In the genomic region with DNA sequence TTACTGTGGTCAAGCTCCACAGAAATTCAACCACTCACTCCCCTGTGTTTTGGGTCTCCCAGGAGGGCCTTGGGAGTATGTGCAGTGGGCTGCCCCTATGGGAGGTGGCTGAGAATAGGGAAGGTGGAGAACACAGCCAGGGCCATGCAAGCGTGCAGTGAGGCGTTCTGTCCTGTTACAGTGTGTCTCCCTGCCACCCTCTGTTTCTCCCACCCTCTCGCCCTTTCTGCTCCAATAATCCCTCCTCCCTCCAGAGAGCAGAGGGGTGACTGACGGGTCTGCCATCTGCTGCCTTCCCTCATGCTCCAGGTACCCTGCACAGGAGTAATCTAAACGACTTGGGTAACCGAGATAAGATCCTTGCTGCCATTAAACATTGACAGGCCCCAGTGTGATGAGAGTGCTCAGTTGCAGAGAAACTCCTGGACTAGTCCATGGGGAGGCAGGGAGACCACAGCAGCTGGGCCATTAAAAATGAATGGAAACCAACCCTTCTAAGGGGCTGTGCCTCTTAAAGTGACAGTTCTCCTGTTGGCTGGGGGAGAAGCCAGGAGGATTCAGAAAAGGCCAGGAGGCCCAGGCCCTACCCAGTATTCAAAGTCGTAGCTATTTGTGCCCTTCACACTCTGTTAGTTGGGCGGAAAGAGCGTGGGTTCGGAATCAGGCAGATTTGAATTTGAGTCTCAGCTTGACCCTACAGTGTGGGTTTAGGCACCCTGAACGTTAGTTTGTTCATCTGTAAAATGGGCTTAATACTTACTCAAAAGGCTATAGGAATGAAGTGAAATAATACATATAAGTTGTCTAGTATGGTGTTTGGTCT, we compare ENCODE assay signal across 2 cellular contexts.
TF ChIP-seq lines count a peak whose summit lies in the region.

No MANE protein-coding gene starts in this region.

TF ChIP-seq in HEK293, 187 proteins besides CTCF, POLR2A, EP300 and RAD21:
- TF ChIP-seq ZIC2 (tag by site-specific recombination; IDR thresholded peaks at IDR 0.05) (peak; percentile 62), ZSCAN30 (tag by site-specific recombination; IDR thresholded peaks at IDR 0.05) (no peak), ZNF571 (tag by site-specific recombination; IDR thresholded peaks at IDR 0.05) (no peak), ZNF121 (tag by site-specific recombination; IDR thresholded peaks at IDR 0.05) (peak; percentile 40; the same call in 1 of the 2 replicates), ZNF16 (tag by site-specific recombination; IDR thresholded peaks at IDR 0.05; ENCODE audit: low read depth) (peak; percentile 52; the same call in 1 of the 2 replicates), ZNF175 (tag by site-specific recombination; IDR thresholded peaks at IDR 0.05) (no peak), SP3 (tag by site-specific recombination; IDR thresholded peaks at IDR 0.05) (no peak), ZNF155 (tag by site-specific recombination; IDR thresholded peaks at IDR 0.05) (no peak), ZNF664 (tag by site-specific recombination; IDR thresholded peaks at IDR 0.05) (no peak), ZNF341 (tag by site-specific recombination; IDR thresholded peaks at IDR 0.05; ENCODE audit: low read depth) (peak; percentile 25; the same call in 1 of the 2 replicates)
- TF ChIP-seq, protein P1, sequence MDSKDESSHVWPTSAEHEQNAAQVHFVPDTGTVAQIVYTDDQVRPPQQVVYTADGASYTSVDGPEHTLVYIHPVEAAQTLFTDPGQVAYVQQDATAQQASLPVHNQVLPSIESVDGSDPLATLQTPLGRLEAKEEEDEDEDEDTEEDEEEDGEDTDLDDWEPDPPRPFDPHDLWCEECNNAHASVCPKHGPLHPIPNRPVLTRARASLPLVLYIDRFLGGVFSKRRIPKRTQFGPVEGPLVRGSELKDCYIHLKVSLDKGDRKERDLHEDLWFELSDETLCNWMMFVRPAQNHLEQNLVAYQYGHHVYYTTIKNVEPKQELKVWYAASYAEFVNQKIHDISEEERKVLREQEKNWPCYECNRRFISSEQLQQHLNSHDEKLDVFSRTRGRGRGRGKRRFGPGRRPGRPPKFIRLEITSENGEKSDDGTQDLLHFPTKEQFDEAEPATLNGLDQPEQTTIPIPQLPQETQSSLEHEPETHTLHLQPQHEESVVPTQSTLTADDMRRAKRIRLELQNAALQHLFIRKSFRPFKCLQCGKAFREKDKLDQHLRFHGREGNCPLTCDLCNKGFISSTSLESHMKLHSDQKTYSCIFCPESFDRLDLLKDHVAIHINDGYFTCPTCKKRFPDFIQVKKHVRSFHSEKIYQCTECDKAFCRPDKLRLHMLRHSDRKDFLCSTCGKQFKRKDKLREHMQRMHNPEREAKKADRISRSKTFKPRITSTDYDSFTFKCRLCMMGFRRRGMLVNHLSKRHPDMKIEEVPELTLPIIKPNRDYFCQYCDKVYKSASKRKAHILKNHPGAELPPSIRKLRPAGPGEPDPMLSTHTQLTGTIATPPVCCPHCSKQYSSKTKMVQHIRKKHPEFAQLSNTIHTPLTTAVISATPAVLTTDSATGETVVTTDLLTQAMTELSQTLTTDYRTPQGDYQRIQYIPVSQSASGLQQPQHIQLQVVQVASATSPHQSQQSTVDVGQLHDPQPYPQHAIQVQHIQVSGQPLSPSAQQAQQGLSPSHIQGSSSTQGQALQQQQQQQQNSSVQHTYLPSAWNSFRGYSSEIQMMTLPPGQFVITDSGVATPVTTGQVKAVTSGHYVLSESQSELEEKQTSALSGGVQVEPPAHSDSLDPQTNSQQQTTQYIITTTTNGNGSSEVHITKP (tag by site-specific recombination; IDR thresholded peaks at IDR 0.05) = peak; percentile 69
- TF ChIP-seq, protein P2, sequence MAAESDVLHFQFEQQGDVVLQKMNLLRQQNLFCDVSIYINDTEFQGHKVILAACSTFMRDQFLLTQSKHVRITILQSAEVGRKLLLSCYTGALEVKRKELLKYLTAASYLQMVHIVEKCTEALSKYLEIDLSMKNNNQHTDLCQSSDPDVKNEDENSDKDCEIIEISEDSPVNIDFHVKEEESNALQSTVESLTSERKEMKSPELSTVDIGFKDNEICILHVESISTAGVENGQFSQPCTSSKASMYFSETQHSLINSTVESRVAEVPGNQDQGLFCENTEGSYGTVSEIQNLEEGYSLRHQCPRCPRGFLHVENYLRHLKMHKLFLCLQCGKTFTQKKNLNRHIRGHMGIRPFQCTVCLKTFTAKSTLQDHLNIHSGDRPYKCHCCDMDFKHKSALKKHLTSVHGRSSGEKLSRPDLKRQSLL (tag by site-specific recombination; IDR thresholded peaks at IDR 0.05) = no peak

TF ChIP-seq in K562, 482 proteins besides CTCF, POLR2A, EP300 and RAD21 (continues in another document):
- no peak for TF ChIP-seq CEBPZ (IDR thresholded peaks at IDR 0.05; ENCODE audit: borderline replicate concordance, low read depth, low read length)
- no peak for TF ChIP-seq ZNF398 (CRISPR knock-in tag; IDR thresholded peaks at IDR 0.05)
- TF ChIP-seq, protein P1 (IDR thresholded peaks at IDR 0.05; ENCODE audit: partially characterized antibody) = peak; percentile 60
- TF ChIP-seq, protein P3, sequence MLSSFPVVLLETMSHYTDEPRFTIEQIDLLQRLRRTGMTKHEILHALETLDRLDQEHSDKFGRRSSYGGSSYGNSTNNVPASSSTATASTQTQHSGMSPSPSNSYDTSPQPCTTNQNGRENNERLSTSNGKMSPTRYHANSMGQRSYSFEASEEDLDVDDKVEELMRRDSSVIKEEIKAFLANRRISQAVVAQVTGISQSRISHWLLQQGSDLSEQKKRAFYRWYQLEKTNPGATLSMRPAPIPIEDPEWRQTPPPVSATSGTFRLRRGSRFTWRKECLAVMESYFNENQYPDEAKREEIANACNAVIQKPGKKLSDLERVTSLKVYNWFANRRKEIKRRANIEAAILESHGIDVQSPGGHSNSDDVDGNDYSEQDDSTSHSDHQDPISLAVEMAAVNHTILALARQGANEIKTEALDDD (IDR thresholded peaks at IDR 0.05) = peak; percentile 46; the same call in 1 of the 2 replicates
- TF ChIP-seq, protein P4, sequence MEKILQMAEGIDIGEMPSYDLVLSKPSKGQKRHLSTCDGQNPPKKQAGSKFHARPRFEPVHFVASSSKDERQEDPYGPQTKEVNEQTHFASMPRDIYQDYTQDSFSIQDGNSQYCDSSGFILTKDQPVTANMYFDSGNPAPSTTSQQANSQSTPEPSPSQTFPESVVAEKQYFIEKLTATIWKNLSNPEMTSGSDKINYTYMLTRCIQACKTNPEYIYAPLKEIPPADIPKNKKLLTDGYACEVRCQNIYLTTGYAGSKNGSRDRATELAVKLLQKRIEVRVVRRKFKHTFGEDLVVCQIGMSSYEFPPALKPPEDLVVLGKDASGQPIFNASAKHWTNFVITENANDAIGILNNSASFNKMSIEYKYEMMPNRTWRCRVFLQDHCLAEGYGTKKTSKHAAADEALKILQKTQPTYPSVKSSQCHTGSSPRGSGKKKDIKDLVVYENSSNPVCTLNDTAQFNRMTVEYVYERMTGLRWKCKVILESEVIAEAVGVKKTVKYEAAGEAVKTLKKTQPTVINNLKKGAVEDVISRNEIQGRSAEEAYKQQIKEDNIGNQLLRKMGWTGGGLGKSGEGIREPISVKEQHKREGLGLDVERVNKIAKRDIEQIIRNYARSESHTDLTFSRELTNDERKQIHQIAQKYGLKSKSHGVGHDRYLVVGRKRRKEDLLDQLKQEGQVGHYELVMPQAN (IDR thresholded peaks at IDR 0.05; ENCODE audit: borderline replicate concordance) = no peak
- no peak for TF ChIP-seq JUND (IDR thresholded peaks at IDR 0.05; ENCODE audit: borderline replicate concordance, low read depth, low read length)
- TF ChIP-seq JUND (tag; IDR thresholded peaks at IDR 0.05; ENCODE audit: borderline replicate concordance, low read depth, low read length) = 0 out of 3 replicates have a peak, but pooled peaks have one; percentile 5
- TF ChIP-seq HCFC1 (IDR thresholded peaks at IDR 0.05; ENCODE audit: low read depth, low read length) = no peak
- TF ChIP-seq RBM17 (IDR thresholded peaks at IDR 0.05; ENCODE audit: borderline replicate concordance, low read depth, low read length) = no peak
- no peak for TF ChIP-seq ZNF134 (CRISPR knock-in tag; conservative IDR thresholded peaks at IDR 0.05)
- 0 out of 2 replicates have a peak, but pooled peaks have one; percentile 28 for TF ChIP-seq ZFX (CRISPR knock-in tag; IDR thresholded peaks at IDR 0.05)
- 0 out of 2 replicates have a peak, but pooled peaks have one; percentile 27 for TF ChIP-seq ZNF584 (CRISPR knock-in tag; IDR thresholded peaks at IDR 0.05; ENCODE audit: low read depth)
- TF ChIP-seq ZNF263 (CRISPR knock-in tag; IDR thresholded peaks at IDR 0.05; ENCODE audit: borderline replicate concordance) = 0 out of 2 replicates have a peak, but pooled peaks have one; percentile 36
- peak; percentile 44; the same call in 1 of the 2 replicates for TF ChIP-seq ZNF740 (CRISPR knock-in tag; IDR thresholded peaks at IDR 0.05)
- TF ChIP-seq ZNF740 (tag; IDR thresholded peaks at IDR 0.05) = no peak
- TF ChIP-seq BCOR (IDR thresholded peaks at IDR 0.05) = peak; percentile 78
- TF ChIP-seq KDM1A (IDR thresholded peaks at IDR 0.05) = peak; percentile 54; a peak in 2 of 4 replicates
- TF ChIP-seq, protein P5, sequence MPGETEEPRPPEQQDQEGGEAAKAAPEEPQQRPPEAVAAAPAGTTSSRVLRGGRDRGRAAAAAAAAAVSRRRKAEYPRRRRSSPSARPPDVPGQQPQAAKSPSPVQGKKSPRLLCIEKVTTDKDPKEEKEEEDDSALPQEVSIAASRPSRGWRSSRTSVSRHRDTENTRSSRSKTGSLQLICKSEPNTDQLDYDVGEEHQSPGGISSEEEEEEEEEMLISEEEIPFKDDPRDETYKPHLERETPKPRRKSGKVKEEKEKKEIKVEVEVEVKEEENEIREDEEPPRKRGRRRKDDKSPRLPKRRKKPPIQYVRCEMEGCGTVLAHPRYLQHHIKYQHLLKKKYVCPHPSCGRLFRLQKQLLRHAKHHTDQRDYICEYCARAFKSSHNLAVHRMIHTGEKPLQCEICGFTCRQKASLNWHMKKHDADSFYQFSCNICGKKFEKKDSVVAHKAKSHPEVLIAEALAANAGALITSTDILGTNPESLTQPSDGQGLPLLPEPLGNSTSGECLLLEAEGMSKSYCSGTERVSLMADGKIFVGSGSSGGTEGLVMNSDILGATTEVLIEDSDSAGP (CRISPR knock-in tag; IDR thresholded peaks at IDR 0.05) = peak; percentile 63; the same call in 1 of the 2 replicates
- 0 out of 2 replicates have a peak, but pooled peaks have one; percentile 12 for TF ChIP-seq MTA3 (IDR thresholded peaks at IDR 0.05; ENCODE audit: borderline replicate concordance)
- TF ChIP-seq GATAD2A (IDR thresholded peaks at IDR 0.05) = 0 out of 2 replicates have a peak, but pooled peaks have one; percentile 37
- 0 out of 2 replicates have a peak, but pooled peaks have one; percentile 11 for TF ChIP-seq CBFA2T3 (IDR thresholded peaks at IDR 0.05)
